Comparison of ENCODE assay signal across 25 cellular contexts in genomic region chr17:67248291-67248690, GRCh38. TPM values are rescaled to one million over a fixed set of nuclear protein-coding genes. Genes with fewer than 3 reads are reported as not detected.
A peak's percentile ranks its signal among the peaks of the same experiment; 100 is the strongest.
DNase-seq lines count a peak whose midpoint lies in the region; ATAC-seq and TF ChIP-seq lines count a peak whose summit lies in the region.
"Had no signal": no experiment of that assay in that cellular context is flagged by ENCODE, and none has a peak within 500 bp of the region (broad histone marks: within the 10 kb centered on the region; RNA-seq: fewer than 3 reads in every experiment).

No MANE protein-coding gene starts in this region.

- no peak overlapping the region for H3K4me3 Mint-ChIP-seq in T-helper 2 cell treated with Interferon-gamma antibody and Interleukin-4, amounts not matched to agents 5 μg/mL and 100 μg/mL, for 36 hours
- H3K4me3 Mint-ChIP-seq in Caco-2 (ENCODE audit: unreplicated experiment) (peak overlapping the region; percentile 40), neural crest cell (peak overlapping the region; percentile 84)
- H3K4me3 Mint-ChIP-seq in effector memory CD8-positive, alpha-beta T cell = peak overlapping the region; percentile 60 to 70

- DNase-seq in T-helper 2 cell treated with Interferon-gamma antibody and Interleukin-4, amounts not matched to agents 5 μg/mL and 100 μg/mL, for 36 hours (ENCODE audit: low spot score) = no peak
- no peak for DNase-seq in T-helper 2 cell
- no peak for DNase-seq in Caco-2
- no peak for DNase-seq in effector memory CD8-positive, alpha-beta T cell
- no peak for DNase-seq in neural crest cell (ENCODE audit: low read depth, low spot score)
- no peak for DNase-seq in UCSD-AML1 (lab: John Stamatoyannopoulos, UW; ENCODE audit: unreplicated experiment)
- DNase-seq: 8988T; activated CD4-positive, alpha-beta T cell treated with anti-CD3 and anti-CD28 coated beads for 1 hour; AML-193; brain microvascular endothelial cell; Karpas-422; left ventricle myocardium superior; mucosa of descending colon; NCI-H187; nucleus accumbens; retina; RPMI8226; spleen; stimulated activated CD4-positive, alpha-beta T cell treated with anti-CD3 and anti-CD28 coated beads, Interleukin-4, amount 100 ng/mL, for 1 hour; stimulated activated naive CD8-positive, alpha-beta T cell treated with anti-CD3 and anti-CD28 coated beads, Interleukin-15, Interleukin-2, amounts not matched to agents 100 U/mL and 50 U/mL, for 24 hours had no signal

- intact Hi-C loops in Caco-2 (cut with micrococcal nuclease; ENCODE audit: unreplicated experiment) = loop anchor here (10.0 kb wide), 1 partner anchor 523 kb away; no protein-coding TSS in a partner anchor

- no peak overlapping the region for H3K4me3 ChIP-seq in Caco-2 (ENCODE audit: low read depth, low read length)
- H3K4me3 ChIP-seq: coronary artery, hepatocyte, mucosa of descending colon, spleen had no signal

- no peaks in the 10 kb centered on the region for H3K27me3 ChIP-seq in Caco-2 (replicated peaks; ENCODE audit: control insufficient read depth, insufficient read depth, low read length)
- H3K27me3 ChIP-seq: brain microvascular endothelial cell, hepatocyte had no signal

- ATAC-seq in effector memory CD8-positive, alpha-beta T cell (replicated peaks) = no peak
- no peak for ATAC-seq in GM21717 (IDR thresholded peaks at IDR 0.05; ENCODE audit: unreplicated experiment)
- no peak for ATAC-seq in HG03196 (IDR thresholded peaks at IDR 0.05; ENCODE audit: unreplicated experiment)
- ATAC-seq: left ventricle myocardium superior; mucosa of descending colon; SK-N-SH treated with all-trans-retinoic acid at 6 μM for 48 hours; stimulated activated naive CD8-positive, alpha-beta T cell treated with anti-CD3 and anti-CD28 coated beads, Interleukin-15, Interleukin-2, amounts not matched to agents 100 U/mL and 50 U/mL, for 24 hours had no signal

- H3K36me3 Mint-ChIP-seq in T-helper 2 cell treated with Interferon-gamma antibody and Interleukin-4, amounts not matched to agents 5 μg/mL and 100 μg/mL, for 36 hours (ENCODE audit: low read depth) = peaks cover 6% of the 10 kb centered on the region
- peaks cover 26% of the 10 kb centered on the region for H3K36me3 Mint-ChIP-seq in Caco-2 (ENCODE audit: insufficient read depth, unreplicated experiment)
- H3K36me3 Mint-ChIP-seq in effector memory CD8-positive, alpha-beta T cell (ENCODE audit: insufficient read depth) = peaks cover 19% of the 10 kb centered on the region
- no peaks in the 10 kb centered on the region for H3K36me3 Mint-ChIP-seq in neural crest cell (ENCODE audit: low read depth)

- H3K4me1 Mint-ChIP-seq in T-helper 2 cell treated with Interferon-gamma antibody and Interleukin-4, amounts not matched to agents 5 μg/mL and 100 μg/mL, for 36 hours (ENCODE audit: low read depth) = peaks cover 21% of the 10 kb centered on the region
- H3K4me1 Mint-ChIP-seq in Caco-2 (ENCODE audit: low read depth, unreplicated experiment) = peaks cover 29% of the 10 kb centered on the region
- H3K4me1 Mint-ChIP-seq in effector memory CD8-positive, alpha-beta T cell (ENCODE audit: low read depth in 2 of 2) = peaks cover 29 to 30% of the 10 kb centered on the region in 2 donors
- peaks cover 15% of the 10 kb centered on the region for H3K4me1 Mint-ChIP-seq in neural crest cell

- BruUV-seq in Caco-2 (replicated peaks; lab: Mats Ljungman, UMichigan) = no TSS peak

- POLR2A ChIA-PET in Caco-2 (lab: Charles Lee) = no interaction called here

- H3K4me1 ChIP-seq in Caco-2 = peaks cover 18% of the 10 kb centered on the region

- no peaks in the 10 kb centered on the region for H3K9me3 Mint-ChIP-seq in T-helper 2 cell treated with Interferon-gamma antibody and Interleukin-4, amounts not matched to agents 5 μg/mL and 100 μg/mL, for 36 hours
- H3K9me3 Mint-ChIP-seq in Caco-2 (ENCODE audit: unreplicated experiment) (no peaks in the 10 kb centered on the region), neural crest cell (no peaks in the 10 kb centered on the region)
- no peaks in the 10 kb centered on the region for H3K9me3 Mint-ChIP-seq in effector memory CD8-positive, alpha-beta T cell

- H3K36me3 ChIP-seq in Caco-2 (ENCODE audit: control insufficient read depth, insufficient read depth, low read length) = no peaks in the 10 kb centered on the region
- H3K36me3 ChIP-seq: brain microvascular endothelial cell, spleen had no signal

- peaks cover 18% of the 10 kb centered on the region for H3K27me3 Mint-ChIP-seq in T-helper 2 cell treated with Interferon-gamma antibody and Interleukin-4, amounts not matched to agents 5 μg/mL and 100 μg/mL, for 36 hours (ENCODE audit: low read depth)
- H3K27me3 Mint-ChIP-seq in Caco-2 (ENCODE audit: insufficient read depth, unreplicated experiment) (no peaks in the 10 kb centered on the region), neural crest cell (ENCODE audit: low read depth) (peaks cover 10% of the 10 kb centered on the region)
- H3K27me3 Mint-ChIP-seq in effector memory CD8-positive, alpha-beta T cell = no peaks in the 10 kb centered on the region

- CTCF ChIA-PET in Caco-2 (lab: Charles Lee) = no interaction called here

- peak overlapping the region; percentile 4 for H3K27ac Mint-ChIP-seq in T-helper 2 cell treated with Interferon-gamma antibody and Interleukin-4, amounts not matched to agents 5 μg/mL and 100 μg/mL, for 36 hours
- H3K27ac Mint-ChIP-seq in Caco-2 (ENCODE audit: unreplicated experiment) = peak overlapping the region; percentile 85
- peak overlapping the region; percentile 95 to 96 for H3K27ac Mint-ChIP-seq in effector memory CD8-positive, alpha-beta T cell
- no peak overlapping the region for H3K27ac Mint-ChIP-seq in neural crest cell (ENCODE audit: unreplicated experiment)

- H3K9me3 ChIP-seq in Caco-2 = no peaks in the 10 kb centered on the region
- H3K9me3 ChIP-seq: mucosa of descending colon, spleen had no signal

- TF ChIP-seq CTCF in Caco-2 (IDR thresholded peaks at IDR 0.05; ENCODE audit: insufficient read depth in 1 of 2, low read depth in 1 of 2, low read length in 1 of 2, severe bottlenecking in 1 of 2, unreplicated experiment in 1 of 2) (no peak), neural crest cell (conservative IDR thresholded peaks at IDR 0.05) (no peak)

RNA-seq across cellular contexts. Expression of gene HELZ, which starts 3.3 kb away (rescaled TPM):
- 63.8 and 70.0 TPM in 2 replicates for total RNA-seq in Caco-2 (2022)
- 39.1 and 41.7 TPM in 2 replicates for total RNA-seq in neural crest cell
